8 cellular contexts compared by ENCODE assay signal in the genomic region with DNA sequence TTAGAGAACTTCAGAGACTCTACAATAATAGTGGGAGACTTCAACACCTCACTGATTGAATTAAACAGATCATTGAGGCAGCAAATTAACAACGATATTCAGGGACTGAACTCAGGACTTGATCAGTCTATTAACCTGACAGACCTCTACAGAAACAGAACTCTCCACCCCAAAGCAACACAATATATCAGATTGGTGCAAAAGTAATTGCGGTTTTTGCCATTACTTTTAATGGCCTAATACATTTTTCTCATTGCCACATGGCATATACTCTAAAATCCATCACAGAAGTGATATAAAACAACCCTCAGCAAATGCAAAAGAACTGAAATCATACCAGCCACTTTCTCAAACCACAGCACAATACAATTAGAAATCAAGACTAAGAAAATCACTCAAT.
"Had no signal": no experiment of that assay in that cellular context is flagged by ENCODE, and none has a peak within 500 bp of the region (broad histone marks: within the 10 kb centered on the region; RNA-seq: fewer than 3 reads in every experiment).

No MANE protein-coding gene starts in this region.

- DNase-seq: IMR-90, KBM-7, KG1 had no signal

- ATAC-seq: K562 had no signal

- H3K9ac ChIP-seq: KMS-11 had no signal

- H3K27me3 Mint-ChIP-seq: IgD-negative memory B cell had no signal

- H3K4me1 Mint-ChIP-seq: IgD-negative memory B cell had no signal

- H3K27ac Mint-ChIP-seq: IgD-negative memory B cell had no signal

- H3K4me3 ChIP-seq: K562 had no signal

- FAIRE-seq: HTR-8/SVneo, K562 had no signal

- H3K4me2 ChIP-seq: KMS-11 had no signal

- H3K27ac ChIP-seq: HL-60, KMS-11 had no signal
